12 cellular contexts compared by ENCODE assay signal in the genomic region with DNA sequence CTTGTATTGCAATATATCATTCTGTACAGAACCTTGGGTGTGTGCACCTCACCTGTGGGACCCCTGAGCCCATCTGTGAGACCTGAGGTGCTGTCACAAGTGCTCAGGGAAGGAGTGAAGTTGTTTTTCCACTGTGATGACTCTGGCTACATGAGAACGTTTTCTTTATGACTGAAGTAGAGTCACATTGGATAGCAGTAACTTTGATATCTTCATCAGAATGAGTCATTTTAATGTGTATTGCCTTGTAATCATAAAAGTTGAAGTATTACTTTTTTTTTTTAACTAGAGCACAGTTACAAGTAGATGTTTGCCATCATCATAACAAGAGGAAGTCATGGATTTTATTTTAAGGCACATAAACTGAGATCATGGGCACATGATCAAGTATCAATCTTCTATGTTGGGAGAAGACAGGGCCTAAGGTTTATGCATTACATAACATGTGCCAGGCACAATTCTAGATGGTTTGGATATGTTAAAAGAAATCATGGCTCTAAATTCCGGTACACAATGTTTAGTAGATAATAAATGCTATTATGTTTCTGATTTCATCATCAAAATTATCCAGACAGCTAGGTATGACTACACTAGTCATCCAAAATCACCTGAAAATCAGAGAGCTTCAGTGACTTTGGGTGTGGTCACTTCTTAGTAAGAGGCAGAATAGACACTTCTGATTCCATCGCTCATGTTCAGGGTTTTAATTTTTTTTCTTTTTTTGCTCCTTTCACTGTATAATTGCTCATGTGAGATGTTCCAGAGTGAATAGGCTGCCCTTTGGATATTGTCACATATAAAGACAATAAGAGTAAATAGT.
DNase-seq lines count a peak whose midpoint lies in the region; ATAC-seq and TF ChIP-seq lines count a peak whose summit lies in the region.
"Had no signal": no experiment of that assay in that cellular context is flagged by ENCODE, and none has a peak within 500 bp of the region (broad histone marks: within the 10 kb centered on the region; RNA-seq: fewer than 3 reads in every experiment).

No MANE protein-coding gene starts in this region.

- H3K4me3 Mint-ChIP-seq in memory B cell, result no peak overlapping the region
- H3K4me3 Mint-ChIP-seq: immature natural killer cell had no signal

- H3K4me1 ChIP-seq in thyroid gland, result peaks cover 0 to 4% of the 10 kb centered on the region in 2 donors
- no peaks in the 10 kb centered on the region for H3K4me1 ChIP-seq in right cardiac atrium (ENCODE audit: control insufficient read depth, insufficient read depth, low read length)
- H3K4me1 ChIP-seq: BE2C, sigmoid colon had no signal

- no peak for TF ChIP-seq POLR2A in thyroid gland (IDR thresholded peaks at IDR 0.05)

- no peaks in the 10 kb centered on the region for H3K36me3 Mint-ChIP-seq in memory B cell
- H3K36me3 Mint-ChIP-seq: immature natural killer cell had no signal

- no peak overlapping the region for H3K4me3 ChIP-seq in thyroid gland (replicated peaks in 1 of 3)
- no peak overlapping the region for H3K4me3 ChIP-seq in right cardiac atrium (ENCODE audit: low read length)
- H3K4me3 ChIP-seq: sigmoid colon had no signal

- DNase-seq in stimulated activated CD4-positive, alpha-beta T cell treated with anti-CD3 and anti-CD28 coated beads, Interleukin-12 subunit alpha, Interleukin-12 subunit beta, amount 100 ng/mL, for 4 hours, result peak; percentile 30
- DNase-seq in stimulated activated CD4-positive, alpha-beta T cell treated with anti-CD3 and anti-CD28 coated beads, Interleukin-2, amount 100 ng/mL, for 48 hours, result no peak
- DNase-seq in activated naive CD4-positive, alpha-beta T cell treated with anti-CD3 and anti-CD28 coated beads, Interleukin-2, amount 50 U/mL, for 16 hours, result peak; percentile 42
- DNase-seq in memory B cell (ENCODE audit: low spot score in 2 of 2) (no peak), thyroid gland (no peak), right cardiac atrium (no peak), retina (no peak)
- DNase-seq: BE2C; central memory CD4-positive, alpha-beta T cell; immature natural killer cell; sigmoid colon had no signal

- no peak for ATAC-seq in memory B cell (ENCODE audit: low read depth)
- no peak for ATAC-seq in HG02642 (IDR thresholded peaks at IDR 0.05; ENCODE audit: poor library complexity, unreplicated experiment)
- no peak for ATAC-seq in right cardiac atrium

- H3K27me3 ChIP-seq in thyroid gland, result no peaks in the 10 kb centered on the region
- no peaks in the 10 kb centered on the region for H3K27me3 ChIP-seq in right cardiac atrium (ENCODE audit: control insufficient read depth, insufficient read depth)
- H3K27me3 ChIP-seq: BE2C, sigmoid colon had no signal

- no peak for TF ChIP-seq CTCF in thyroid gland (IDR thresholded peaks at IDR 0.05)

- WGBS in thyroid gland, 2 donors, result 76% methylated on average over 3 of the region's 3 CpGs
- 78% methylated on average over 3 of the region's 3 CpGs for WGBS in right cardiac atrium

- H3K9me3 ChIP-seq in thyroid gland (no peaks in the 10 kb centered on the region), right cardiac atrium (ENCODE audit: control insufficient read depth, low read length) (no peaks in the 10 kb centered on the region)
- H3K9me3 ChIP-seq: BE2C, sigmoid colon had no signal

- H3K27ac Mint-ChIP-seq in memory B cell, result peak overlapping the region; percentile 73

- H3K36me3 ChIP-seq in thyroid gland, result no peaks in the 10 kb centered on the region
- H3K36me3 ChIP-seq: BE2C, sigmoid colon had no signal

- no peaks in the 10 kb centered on the region for H3K9me3 Mint-ChIP-seq in memory B cell
- H3K9me3 Mint-ChIP-seq: immature natural killer cell had no signal

- intact Hi-C loops in thyroid gland (cut with DNase I) (no loop called here), right cardiac atrium (cut with DNase I) (no loop called here)

- H3K4me1 Mint-ChIP-seq in memory B cell, result peaks cover 22% of the 10 kb centered on the region

- no peak overlapping the region for H3K27ac ChIP-seq in thyroid gland
- no peak overlapping the region for H3K27ac ChIP-seq in right cardiac atrium (ENCODE audit: low read length)
- H3K27ac ChIP-seq: sigmoid colon had no signal

- H3K27me3 Mint-ChIP-seq in memory B cell, result no peaks in the 10 kb centered on the region

Comparison
In these comparisons a context has a peak if more than half of its experiments do, and no peak if none do; other contexts are left out.
1. DNase-seq: peak in stimulated activated CD4-positive, alpha-beta T cell treated with anti-CD3 and anti-CD28 coated beads, Interleukin-12 subunit alpha, Interleukin-12 subunit beta, amount 100 ng/mL, for 4 hours (single experiment) and activated naive CD4-positive, alpha-beta T cell treated with anti-CD3 and anti-CD28 coated beads, Interleukin-2, amount 50 U/mL, for 16 hours (single experiment); none in stimulated activated CD4-positive, alpha-beta T cell treated with anti-CD3 and anti-CD28 coated beads, Interleukin-2, amount 100 ng/mL, for 48 hours (0 of 2), memory B cell (0 of 2), thyroid gland (0 of 2), right cardiac atrium (0 of 3) and retina (single experiment).